In the genomic region with DNA sequence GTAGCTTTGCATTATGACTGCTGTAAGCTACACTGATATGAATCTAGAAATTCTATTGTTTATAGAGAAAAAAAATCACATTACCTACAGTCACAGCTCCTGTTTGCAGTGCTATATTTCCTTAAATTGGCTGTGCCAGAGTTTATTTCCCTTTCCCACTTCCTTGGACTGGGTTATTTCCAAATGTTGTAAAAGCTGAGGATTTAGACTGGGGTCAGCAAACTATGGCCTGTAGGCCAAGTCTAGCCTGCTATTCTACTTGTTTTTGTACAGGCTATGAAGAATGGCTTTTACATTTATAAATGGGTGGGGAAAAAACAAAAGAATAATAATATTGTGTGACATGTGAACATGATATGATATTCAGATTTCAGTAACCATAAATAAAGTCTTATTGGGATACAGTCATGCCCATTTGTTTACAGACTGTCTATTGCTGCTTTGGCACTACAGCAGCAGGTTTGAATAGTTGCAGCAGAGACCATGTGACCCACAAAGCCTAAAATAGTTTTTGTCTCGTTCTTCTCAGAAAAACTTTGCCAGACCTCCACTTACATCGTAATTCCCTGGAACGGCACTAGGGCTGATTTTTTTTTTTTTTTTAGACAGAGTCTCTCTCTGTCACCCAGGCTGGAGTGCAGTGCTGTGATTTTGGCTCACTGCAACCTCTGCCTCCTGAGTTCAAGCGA, we compare ENCODE assay signal across 18 cellular contexts. TPM values are rescaled to one million over a fixed set of nuclear protein-coding genes. Genes with fewer than 3 reads are reported as not detected.
DNase-seq lines count a peak whose midpoint lies in the region; ATAC-seq and TF ChIP-seq lines count a peak whose summit lies in the region.
"Had no signal": no experiment of that assay in that cellular context is flagged by ENCODE, and none has a peak within 500 bp of the region (broad histone marks: within the 10 kb centered on the region; RNA-seq: fewer than 3 reads in every experiment).

No MANE protein-coding gene starts in this region.

- TF ChIP-seq CTCF in C4-2B (conservative IDR thresholded peaks at IDR 0.05) = no peak

- peak; percentile 45 for DNase-seq in MG63
- peak; percentile 82 for DNase-seq in fibroblast of peridontal ligament (ENCODE audit: extremely low read depth)
- no peak for DNase-seq in sciatic nerve (ENCODE audit: low spot score)
- no peak for DNase-seq in GOT3 (lab: John Stamatoyannopoulos, UW)
- DNase-seq in HK-2 (ENCODE audit: unreplicated experiment) = no peak
- DNase-seq in inferior parietal cortex (ENCODE audit: extremely low spot score) = no peak
- DNase-seq in activated T-helper 2 cell treated with anti-CD3 and anti-CD28 coated beads, Interferon-gamma antibody, Interleukin-2, Interleukin-4, amounts not matched to agents 10 μg/mL and 5 μg/mL and 100 μg/mL, durations not matched to agents 14 hours and 24 hours and 36 hours (ENCODE audit: low spot score) = no peak
- DNase-seq: lower lobe of right lung, NCI-H1048, NCI-H2171 treated with DMSO at 0.1 percent for 48 hours had no signal

- H3K4me3 Mint-ChIP-seq in activated T-helper 2 cell treated with anti-CD3 and anti-CD28 coated beads, Interferon-gamma antibody, Interleukin-2, Interleukin-4, amounts not matched to agents 10 μg/mL and 5 μg/mL and 100 μg/mL, durations not matched to agents 14 hours and 24 hours and 36 hours (ENCODE audit: low read depth) = no peak overlapping the region
- H3K4me3 Mint-ChIP-seq: activated naive CD8-positive, alpha-beta T cell; neural crest cell; stimulated activated naive CD8-positive, alpha-beta T cell treated with anti-CD3 and anti-CD28 coated beads, Interleukin-15, Interleukin-2, amounts not matched to agents 100 ng/mL and 50 ng/mL, for 24 hours had no signal

- H3K4me1 Mint-ChIP-seq in activated T-helper 2 cell treated with anti-CD3 and anti-CD28 coated beads, Interferon-gamma antibody, Interleukin-2, Interleukin-4, amounts not matched to agents 10 μg/mL and 5 μg/mL and 100 μg/mL, durations not matched to agents 14 hours and 24 hours and 36 hours (ENCODE audit: low read depth) = peaks cover 3% of the 10 kb centered on the region

- peak overlapping the region; percentile 24; the same call in 1 of the 2 replicates for H3K27ac ChIP-seq in C4-2B
- H3K27ac ChIP-seq: hepatocyte, lower lobe of right lung had no signal

- H3K36me3 ChIP-seq in MG63 = no peaks in the 10 kb centered on the region
- H3K36me3 ChIP-seq: lower lobe of right lung had no signal

- H3K9me3 ChIP-seq in MG63 = no peaks in the 10 kb centered on the region
- H3K9me3 ChIP-seq: lower lobe of right lung had no signal

- no peaks in the 10 kb centered on the region for H3K9me3 Mint-ChIP-seq in activated T-helper 2 cell treated with anti-CD3 and anti-CD28 coated beads, Interferon-gamma antibody, Interleukin-2, Interleukin-4, amounts not matched to agents 10 μg/mL and 5 μg/mL and 100 μg/mL, durations not matched to agents 14 hours and 24 hours and 36 hours
- H3K9me3 Mint-ChIP-seq: neural crest cell; stimulated activated naive CD8-positive, alpha-beta T cell treated with anti-CD3 and anti-CD28 coated beads, Interleukin-15, Interleukin-2, amounts not matched to agents 100 ng/mL and 50 ng/mL, for 24 hours had no signal

- H3K27me3 Mint-ChIP-seq in activated T-helper 2 cell treated with anti-CD3 and anti-CD28 coated beads, Interferon-gamma antibody, Interleukin-2, Interleukin-4, amounts not matched to agents 10 μg/mL and 5 μg/mL and 100 μg/mL, durations not matched to agents 14 hours and 24 hours and 36 hours (ENCODE audit: low read depth) = peaks cover 28% of the 10 kb centered on the region

- no peak overlapping the region for H3K4me3 ChIP-seq in MG63
- H3K4me3 ChIP-seq: hepatocyte, lower lobe of right lung, skin epidermis had no signal

- no peaks in the 10 kb centered on the region for H3K27me3 ChIP-seq in MG63

- no peaks in the 10 kb centered on the region for H3K36me3 Mint-ChIP-seq in activated T-helper 2 cell treated with anti-CD3 and anti-CD28 coated beads, Interferon-gamma antibody, Interleukin-2, Interleukin-4, amounts not matched to agents 10 μg/mL and 5 μg/mL and 100 μg/mL, durations not matched to agents 14 hours and 24 hours and 36 hours (ENCODE audit: low read depth)
- H3K36me3 Mint-ChIP-seq: activated naive CD8-positive, alpha-beta T cell had no signal

- no peak overlapping the region for H3K27ac Mint-ChIP-seq in activated T-helper 2 cell treated with anti-CD3 and anti-CD28 coated beads, Interferon-gamma antibody, Interleukin-2, Interleukin-4, amounts not matched to agents 10 μg/mL and 5 μg/mL and 100 μg/mL, durations not matched to agents 14 hours and 24 hours and 36 hours
- H3K27ac Mint-ChIP-seq: activated naive CD8-positive, alpha-beta T cell; stimulated activated naive CD8-positive, alpha-beta T cell treated with anti-CD3 and anti-CD28 coated beads, Interleukin-15, Interleukin-2, amounts not matched to agents 100 ng/mL and 50 ng/mL, for 24 hours had no signal

- intact Hi-C loops in sciatic nerve (cut with DNase I) = no loop called here
- intact Hi-C loops in activated T-helper 2 cell treated with anti-CD3 and anti-CD28 coated beads, Interferon-gamma antibody, Interleukin-2, Interleukin-4, amounts not matched to agents 10 μg/mL and 5 μg/mL and 100 μg/mL, durations not matched to agents 14 hours and 24 hours and 36 hours (cut with micrococcal nuclease) = no loop called here

- peak; percentile 83 for ATAC-seq in sciatic nerve
- ATAC-seq: SK-N-SH treated with all-trans-retinoic acid at 6 μM for 48 hours had no signal

RNA-seq across cellular contexts. Expression of gene GLDN, which starts 7.8 kb away (rescaled TPM):
- total RNA-seq in MG63 (2014; rRNA removed; shearing (Covaris generic); ENCODE audit: low replicate concordance) = 0.30 and 0.67 TPM in 2 replicates
- total RNA-seq in sciatic nerve = 94.5 TPM
- 0.34 and 0.62 TPM in 2 replicates for total RNA-seq in activated T-helper 2 cell treated with anti-CD3 and anti-CD28 coated beads, Interferon-gamma antibody, Interleukin-2, Interleukin-4, amounts not matched to agents 10 μg/mL and 5 μg/mL and 100 μg/mL, durations not matched to agents 14 hours and 24 hours and 36 hours
- total RNA-seq: endothelial cell of umbilical vein had no signal

RNA-seq across cellular contexts. Expression of gene CYP19A1, which starts 10.9 kb away (rescaled TPM):
- 0.69 TPM in 1 of 2 replicates, not detected in the other for total RNA-seq in MG63 (2014; rRNA removed; shearing (Covaris generic); ENCODE audit: low replicate concordance)
- 24.0 TPM for total RNA-seq in sciatic nerve
- 1.5 and 2.3 TPM in 2 replicates for total RNA-seq in activated T-helper 2 cell treated with anti-CD3 and anti-CD28 coated beads, Interferon-gamma antibody, Interleukin-2, Interleukin-4, amounts not matched to agents 10 μg/mL and 5 μg/mL and 100 μg/mL, durations not matched to agents 14 hours and 24 hours and 36 hours
- total RNA-seq: endothelial cell of umbilical vein, neural crest cell had no signal

Comparison
In these comparisons a context has a peak if more than half of its experiments do, and no peak if none do; other contexts are left out.
1. DNase-seq: peak in MG63 (single experiment) and fibroblast of peridontal ligament (single experiment); none in sciatic nerve (single experiment), GOT3 (single experiment), HK-2 (single experiment), inferior parietal cortex (single experiment) and activated T-helper 2 cell treated with anti-CD3 and anti-CD28 coated beads, Interferon-gamma antibody, Interleukin-2, Interleukin-4, amounts not matched to agents 10 μg/mL and 5 μg/mL and 100 μg/mL, durations not matched to agents 14 hours and 24 hours and 36 hours (single experiment).
2. RNA of gene GLDN, which starts 7.8 kb away (total RNA-seq): 94.5 TPM in sciatic nerve (single experiment); 0.34 to 0.62 TPM in activated T-helper 2 cell treated with anti-CD3 and anti-CD28 coated beads, Interferon-gamma antibody, Interleukin-2, Interleukin-4, amounts not matched to agents 10 μg/mL and 5 μg/mL and 100 μg/mL, durations not matched to agents 14 hours and 24 hours and 36 hours and 0.30 to 0.67 TPM in MG63; every median in the first group is over 10 times any median in the second.